12 cellular contexts compared by ENCODE assay signal in the genomic region with DNA sequence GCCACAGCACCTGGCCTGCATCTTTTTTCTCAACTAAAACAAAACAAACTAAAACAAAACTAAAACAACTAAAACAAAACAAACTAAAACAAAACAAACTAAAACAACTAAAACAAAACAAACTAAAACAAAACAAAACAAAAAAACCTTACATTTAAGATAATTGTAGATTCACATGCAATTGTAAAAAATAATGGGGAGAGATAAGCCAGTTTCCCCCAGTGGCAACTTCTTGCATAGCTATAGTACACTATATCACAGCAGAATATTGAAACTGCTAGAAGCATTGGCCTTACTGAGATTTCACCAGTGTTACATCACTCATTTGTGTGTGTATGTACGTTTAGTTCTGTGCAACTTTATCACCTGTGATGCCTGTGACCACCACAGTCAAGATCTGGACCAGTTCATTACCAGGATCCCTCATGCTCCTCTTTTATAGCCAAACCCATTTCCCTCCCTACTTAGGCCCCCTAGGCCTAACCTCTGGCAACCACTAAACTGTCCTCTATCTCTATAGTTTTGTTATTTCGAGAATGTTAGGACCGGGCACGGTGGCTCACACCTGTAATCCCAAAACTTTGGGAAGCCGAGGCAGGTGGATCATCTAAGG. TPM values are rescaled to one million over a fixed set of nuclear protein-coding genes. Genes with fewer than 3 reads are reported as not detected.
DNase-seq lines count a peak whose midpoint lies in the region; ATAC-seq and TF ChIP-seq lines count a peak whose summit lies in the region.
"Had no signal": no experiment of that assay in that cellular context is flagged by ENCODE, and none has a peak within 500 bp of the region (broad histone marks: within the 10 kb centered on the region; RNA-seq: fewer than 3 reads in every experiment).

No MANE protein-coding gene starts in this region.

- H3K9me3 Mint-ChIP-seq in activated naive CD8-positive, alpha-beta T cell treated with anti-CD3 and anti-CD28 coated beads, Interleukin-2, amount 10 ng/mL, durations not matched to agents 7 days and 5 days = no peaks in the 10 kb centered on the region
- no peaks in the 10 kb centered on the region for H3K9me3 Mint-ChIP-seq in activated naive CD8-positive, alpha-beta T cell treated with anti-CD3 and anti-CD28 coated beads for 36 hours
- H3K9me3 Mint-ChIP-seq in chondrocyte (ENCODE audit: low read depth) = no peaks in the 10 kb centered on the region
- H3K9me3 Mint-ChIP-seq in stimulated activated effector memory CD8-positive, alpha-beta T cell treated with anti-CD3 and anti-CD28 coated beads, Interleukin-12 subunit alpha, Interleukin-12 subunit beta, amount 100 ng/mL, for 72 hours = no peaks in the 10 kb centered on the region
- H3K9me3 Mint-ChIP-seq in glutamatergic neuron (ENCODE audit: unreplicated experiment) = peaks cover 3% of the 10 kb centered on the region

- H3K36me3 Mint-ChIP-seq in activated naive CD8-positive, alpha-beta T cell treated with anti-CD3 and anti-CD28 coated beads, Interleukin-2, amount 10 ng/mL, durations not matched to agents 7 days and 5 days = peaks cover 5% of the 10 kb centered on the region
- peaks cover 4% of the 10 kb centered on the region for H3K36me3 Mint-ChIP-seq in activated naive CD8-positive, alpha-beta T cell treated with anti-CD3 and anti-CD28 coated beads for 36 hours
- peaks cover 1% of the 10 kb centered on the region for H3K36me3 Mint-ChIP-seq in chondrocyte (ENCODE audit: low read depth)
- H3K36me3 Mint-ChIP-seq in stimulated activated effector memory CD8-positive, alpha-beta T cell treated with anti-CD3 and anti-CD28 coated beads, Interleukin-12 subunit alpha, Interleukin-12 subunit beta, amount 100 ng/mL, for 72 hours = peaks cover 23% of the 10 kb centered on the region
- no peaks in the 10 kb centered on the region for H3K36me3 Mint-ChIP-seq in glutamatergic neuron (ENCODE audit: unreplicated experiment)

- H3K27me3 Mint-ChIP-seq in activated naive CD8-positive, alpha-beta T cell treated with anti-CD3 and anti-CD28 coated beads, Interleukin-2, amount 10 ng/mL, durations not matched to agents 7 days and 5 days = no peaks in the 10 kb centered on the region
- no peaks in the 10 kb centered on the region for H3K27me3 Mint-ChIP-seq in activated naive CD8-positive, alpha-beta T cell treated with anti-CD3 and anti-CD28 coated beads for 36 hours
- H3K27me3 Mint-ChIP-seq in chondrocyte (ENCODE audit: low read depth) = no peaks in the 10 kb centered on the region
- no peaks in the 10 kb centered on the region for H3K27me3 Mint-ChIP-seq in glutamatergic neuron (ENCODE audit: unreplicated experiment)

- intact Hi-C loops in heart right ventricle (cut with DNase I) = no loop called here

- POLR2A ChIA-PET in activated naive CD8-positive, alpha-beta T cell treated with anti-CD3 and anti-CD28 coated beads, Interleukin-2, amount 10 ng/mL, durations not matched to agents 7 days and 5 days (lab: Charles Lee) = interaction anchor here (0.6 to 1.2 kb wide), 2 partner anchors 9 to 24 kb away, joined by 3 to 5 read pairs; partner anchors contain the start of gene FXYD4

- no peak overlapping the region for H3K27ac Mint-ChIP-seq in activated naive CD8-positive, alpha-beta T cell treated with anti-CD3 and anti-CD28 coated beads, Interleukin-2, amount 10 ng/mL, durations not matched to agents 7 days and 5 days
- H3K27ac Mint-ChIP-seq in activated naive CD8-positive, alpha-beta T cell treated with anti-CD3 and anti-CD28 coated beads for 36 hours = no peak overlapping the region
- H3K27ac Mint-ChIP-seq in chondrocyte (ENCODE audit: unreplicated experiment) (peak overlapping the region; percentile 77), glutamatergic neuron (ENCODE audit: unreplicated experiment) (no peak overlapping the region)
- peak overlapping the region; percentile 12 for H3K27ac Mint-ChIP-seq in stimulated activated effector memory CD8-positive, alpha-beta T cell treated with anti-CD3 and anti-CD28 coated beads, Interleukin-12 subunit alpha, Interleukin-12 subunit beta, amount 100 ng/mL, for 72 hours

- H3K4me3 ChIP-seq in heart right ventricle = no peak overlapping the region
- H3K4me3 ChIP-seq: dorsolateral prefrontal cortex had no signal

- H3K4me1 Mint-ChIP-seq in activated naive CD8-positive, alpha-beta T cell treated with anti-CD3 and anti-CD28 coated beads, Interleukin-2, amount 10 ng/mL, durations not matched to agents 7 days and 5 days = peaks cover 6% of the 10 kb centered on the region
- H3K4me1 Mint-ChIP-seq in activated naive CD8-positive, alpha-beta T cell treated with anti-CD3 and anti-CD28 coated beads for 36 hours = no peaks in the 10 kb centered on the region
- H3K4me1 Mint-ChIP-seq in chondrocyte (ENCODE audit: low read depth) = peaks cover 13% of the 10 kb centered on the region
- no peaks in the 10 kb centered on the region for H3K4me1 Mint-ChIP-seq in stimulated activated effector memory CD8-positive, alpha-beta T cell treated with anti-CD3 and anti-CD28 coated beads, Interleukin-12 subunit alpha, Interleukin-12 subunit beta, amount 100 ng/mL, for 72 hours
- no peaks in the 10 kb centered on the region for H3K4me1 Mint-ChIP-seq in glutamatergic neuron (ENCODE audit: low read depth, unreplicated experiment)

- no peaks in the 10 kb centered on the region for H3K27me3 ChIP-seq in heart right ventricle
- H3K27me3 ChIP-seq: dorsolateral prefrontal cortex had no signal

- peaks cover 0 to 11% (median 0%) of the 10 kb centered on the region in 9 donors for H3K4me1 ChIP-seq in heart right ventricle

- DNase-seq in activated naive CD8-positive, alpha-beta T cell treated with anti-CD3 and anti-CD28 coated beads, Interleukin-2, amount 10 ng/mL, durations not matched to agents 7 days and 5 days = no peak
- no peak for DNase-seq in activated naive CD8-positive, alpha-beta T cell treated with anti-CD3 and anti-CD28 coated beads for 36 hours
- DNase-seq in NCI-H460 (ENCODE audit: extremely low read depth, low read depth) = peak; percentile 89
- DNase-seq in chondrocyte (ENCODE audit: low spot score) = peak; percentile 20
- no peak for DNase-seq in stimulated activated effector memory CD8-positive, alpha-beta T cell treated with anti-CD3 and anti-CD28 coated beads, Interleukin-12 subunit alpha, Interleukin-12 subunit beta, amount 100 ng/mL, for 72 hours (ENCODE audit: low spot score in 2 of 2)
- DNase-seq in glutamatergic neuron = no peak
- DNase-seq in cerebellum (ENCODE audit: low spot score) = no peak
- DNase-seq in heart right ventricle = no peak
- DNase-seq: activated T-cell treated with anti-CD3 and anti-CD28 coated beads, Interleukin-2, amount 50 U/mL, for 1 hour; NCI-H524 treated with DMSO at 0.1 percent for 48 hours had no signal

- peaks cover 0 to 16% (median 0%) of the 10 kb centered on the region in 9 donors for H3K36me3 ChIP-seq in heart right ventricle

- TF ChIP-seq CTCF in chondrocyte (IDR thresholded peaks at IDR 0.05) (peak; percentile 63), glutamatergic neuron (IDR thresholded peaks at IDR 0.05; ENCODE audit: partially characterized antibody, unreplicated experiment) (no peak), heart right ventricle (IDR thresholded peaks at IDR 0.05) (no peak)

- H3K9me3 ChIP-seq in heart right ventricle = no peaks in the 10 kb centered on the region

- no peak overlapping the region for H3K4me3 Mint-ChIP-seq in activated naive CD8-positive, alpha-beta T cell treated with anti-CD3 and anti-CD28 coated beads, Interleukin-2, amount 10 ng/mL, durations not matched to agents 7 days and 5 days
- no peak overlapping the region for H3K4me3 Mint-ChIP-seq in activated naive CD8-positive, alpha-beta T cell treated with anti-CD3 and anti-CD28 coated beads for 36 hours
- H3K4me3 Mint-ChIP-seq in chondrocyte (ENCODE audit: unreplicated experiment) (no peak overlapping the region), glutamatergic neuron (ENCODE audit: unreplicated experiment) (no peak overlapping the region)
- no peak overlapping the region for H3K4me3 Mint-ChIP-seq in stimulated activated effector memory CD8-positive, alpha-beta T cell treated with anti-CD3 and anti-CD28 coated beads, Interleukin-12 subunit alpha, Interleukin-12 subunit beta, amount 100 ng/mL, for 72 hours

- WGBS in heart right ventricle, 2 donors = 85 to 91% methylated on average over 5 of the region's 5 CpGs

- H3K27ac ChIP-seq in heart right ventricle = no peak overlapping the region
- H3K27ac ChIP-seq: C4-2B had no signal

- ATAC-seq in activated naive CD8-positive, alpha-beta T cell treated with anti-CD3 and anti-CD28 coated beads, Interleukin-2, amount 10 ng/mL, durations not matched to agents 7 days and 5 days (ENCODE audit: low read depth) = peak; percentile 35
- no peak for ATAC-seq in stimulated activated effector memory CD8-positive, alpha-beta T cell treated with anti-CD3 and anti-CD28 coated beads, Interleukin-12 subunit alpha, Interleukin-12 subunit beta, amount 100 ng/mL, for 72 hours
- no peak for ATAC-seq in heart right ventricle

RNA-seq across cellular contexts. Expression of gene FXYD4, which starts 9.3 kb away (rescaled TPM):
- total RNA-seq in activated naive CD8-positive, alpha-beta T cell treated with anti-CD3 and anti-CD28 coated beads, Interleukin-2, amount 10 ng/mL, durations not matched to agents 7 days and 5 days = not detected
- total RNA-seq in activated naive CD8-positive, alpha-beta T cell treated with anti-CD3 and anti-CD28 coated beads for 36 hours = not detected
- 0.50 and 1.8 TPM in 2 replicates for total RNA-seq in NCI-H460 (2014; rRNA removed; shearing (Covaris generic))
- not detected in 2 replicates for polyA plus RNA-seq in NCI-H460 (2014; cell fraction: nucleus; rRNA removed)
- total RNA-seq in chondrocyte (not detected in 3 replicates), glutamatergic neuron (ENCODE audit: unreplicated experiment) (not detected), cerebellum (not detected), heart right ventricle (1 to 10 TPM in 1 of 10 donors, under 1 TPM in 1, not detected in 8; 0.42 to 1.5 TPM)
- polyA plus RNA-seq in heart right ventricle = not detected

RNA-seq across cellular contexts. Expression of gene HNRNPF, which starts 28.3 kb away (rescaled TPM):
- total RNA-seq in activated naive CD8-positive, alpha-beta T cell treated with anti-CD3 and anti-CD28 coated beads, Interleukin-2, amount 10 ng/mL, durations not matched to agents 7 days and 5 days = 100 to 1,000 TPM; 347 to 351 TPM
- 100 to 1,000 TPM; 530 to 544 TPM for total RNA-seq in activated naive CD8-positive, alpha-beta T cell treated with anti-CD3 and anti-CD28 coated beads for 36 hours
- total RNA-seq in NCI-H460 (2014; rRNA removed; shearing (Covaris generic)) = 225 and 256 TPM in 2 replicates
- 257 and 342 TPM in 2 replicates for polyA plus RNA-seq in NCI-H460 (2014; cell fraction: nucleus; rRNA removed)
- total RNA-seq in chondrocyte (122 to 126 TPM (median 123 TPM) in 3 replicates), glutamatergic neuron (ENCODE audit: unreplicated experiment) (99.7 TPM), cerebellum (68.7 TPM), heart right ventricle (100 to 1,000 TPM in 2 of 10 donors, 10 to 100 TPM in 8; 54.7 to 113 (median 75.2) TPM)
- 10 to 100 TPM; 26.4 to 77.5 TPM for polyA plus RNA-seq in heart right ventricle

RNA-seq across cellular contexts. Expression of gene ZNF487, which starts 56.2 kb away (rescaled TPM):
- 1 to 10 TPM; 3.3 to 3.4 TPM for total RNA-seq in activated naive CD8-positive, alpha-beta T cell treated with anti-CD3 and anti-CD28 coated beads, Interleukin-2, amount 10 ng/mL, durations not matched to agents 7 days and 5 days
- 1 to 10 TPM; 2.4 to 2.9 TPM for total RNA-seq in activated naive CD8-positive, alpha-beta T cell treated with anti-CD3 and anti-CD28 coated beads for 36 hours
- total RNA-seq in NCI-H460 (2014; rRNA removed; shearing (Covaris generic)) = 2.4 and 5.4 TPM in 2 replicates
- 0.26 and 4.0 TPM in 2 replicates for polyA plus RNA-seq in NCI-H460 (2014; cell fraction: nucleus; rRNA removed)
- total RNA-seq in chondrocyte (2.1 to 2.7 TPM (median 2.6 TPM) in 3 replicates), glutamatergic neuron (ENCODE audit: unreplicated experiment) (2.1 TPM), cerebellum (26.0 TPM), heart right ventricle (1 to 10 TPM; 1.6 to 4.2 (median 2.4) TPM)
- polyA plus RNA-seq in heart right ventricle = 1 to 10 TPM; 3.3 to 4.3 TPM

Comparison
In these comparisons a context has a peak if more than half of its experiments do, and no peak if none do; other contexts are left out.
1. DNase-seq: peak in NCI-H460 (single experiment) and chondrocyte (single experiment); none in activated naive CD8-positive, alpha-beta T cell treated with anti-CD3 and anti-CD28 coated beads, Interleukin-2, amount 10 ng/mL, durations not matched to agents 7 days and 5 days (single experiment), activated naive CD8-positive, alpha-beta T cell treated with anti-CD3 and anti-CD28 coated beads for 36 hours (single experiment), stimulated activated effector memory CD8-positive, alpha-beta T cell treated with anti-CD3 and anti-CD28 coated beads, Interleukin-12 subunit alpha, Interleukin-12 subunit beta, amount 100 ng/mL, for 72 hours (0 of 2), glutamatergic neuron (single experiment), cerebellum (single experiment) and heart right ventricle (0 of 2).
2. H3K27ac Mint-ChIP-seq: peak in chondrocyte (single experiment) and stimulated activated effector memory CD8-positive, alpha-beta T cell treated with anti-CD3 and anti-CD28 coated beads, Interleukin-12 subunit alpha, Interleukin-12 subunit beta, amount 100 ng/mL, for 72 hours (single experiment); none in activated naive CD8-positive, alpha-beta T cell treated with anti-CD3 and anti-CD28 coated beads, Interleukin-2, amount 10 ng/mL, durations not matched to agents 7 days and 5 days (single experiment), activated naive CD8-positive, alpha-beta T cell treated with anti-CD3 and anti-CD28 coated beads for 36 hours (single experiment) and glutamatergic neuron (single experiment).